1 cellular context compared by ENCODE assay signal in the genomic region with DNA sequence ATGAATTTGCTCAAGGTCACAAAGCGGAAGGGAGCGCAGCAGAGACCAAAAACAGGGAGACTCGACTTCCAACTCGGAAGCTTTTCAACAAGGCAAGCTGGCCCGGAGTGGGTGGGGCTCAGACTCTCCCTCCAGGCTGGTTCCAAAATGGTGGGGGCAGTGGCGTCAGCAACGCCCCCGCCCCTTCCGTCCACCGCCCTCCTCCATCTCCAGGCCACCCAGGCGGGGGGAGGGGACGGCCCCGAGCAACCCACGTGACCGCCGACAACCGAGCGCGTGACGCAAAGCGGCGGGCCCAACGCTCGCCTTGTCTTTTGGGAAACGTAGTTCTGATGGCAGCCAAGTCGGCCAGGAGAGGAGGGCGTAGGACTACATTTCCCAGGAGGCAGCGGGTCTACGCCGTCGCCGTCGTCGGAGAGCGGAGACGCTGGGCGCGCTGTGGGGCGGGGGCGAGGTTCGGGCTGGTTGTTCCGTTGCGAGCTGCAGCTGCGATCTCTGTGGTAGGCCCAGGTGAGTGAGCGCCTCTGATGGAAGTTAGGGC.
TF ChIP-seq lines count a peak whose summit lies in the region.

TSS of gene THRAP3 (plus strand) at position 448 of the 541 bp plus-strand sequence. CDS start 58,121 bp downstream, outside the sequence.

TF ChIP-seq in liver, 16 proteins besides CTCF, POLR2A, EP300 and RAD21 (continued from another document):
- peak in 1 of 2 donors; percentile 16 for TF ChIP-seq HNF4A (conservative IDR thresholded peaks at IDR 0.05)
- TF ChIP-seq EGR1 (IDR thresholded peaks at IDR 0.05; ENCODE audit: low read depth in 2 of 2) = peak; percentile 94 to 95
- peak; percentile 3 to 35 for TF ChIP-seq RXRA (IDR thresholded peaks at IDR 0.05)
- peak; percentile 80 for TF ChIP-seq SP1 (IDR thresholded peaks at IDR 0.05)
- TF ChIP-seq MAX (IDR thresholded peaks at IDR 0.05) = peak; percentile 31
